14 cellular contexts compared by ENCODE assay signal in genomic region chr17:61689610-61690180, GRCh38.
DNase-seq lines count a peak whose midpoint lies in the region; ATAC-seq, FAIRE-seq and TF ChIP-seq lines count a peak whose summit lies in the region.
"Had no signal": no experiment of that assay in that cellular context is flagged by ENCODE, and none has a peak within 500 bp of the region (broad histone marks: within the 10 kb centered on the region; RNA-seq: fewer than 3 reads in every experiment).

No MANE protein-coding gene starts in this region.

- no peaks in the 10 kb centered on the region for H4K20me1 ChIP-seq in PC-3 (ENCODE audit: low read length)
- H4K20me1 ChIP-seq in osteoblast (ENCODE audit: insufficient read depth, low read length), result no peaks in the 10 kb centered on the region

- H3F3A ChIP-seq in PC-3 (ENCODE audit: low read length, unreplicated experiment), result no peaks in the 10 kb centered on the region

- H3K4me1 ChIP-seq in PC-3 (ENCODE audit: insufficient read depth, low read length) (no peaks in the 10 kb centered on the region), osteoblast (ENCODE audit: insufficient read depth, low read length) (peaks cover 7% of the 10 kb centered on the region)
- H3K4me1 ChIP-seq: BE2C had no signal

- POLR2A ChIA-PET in PC-3 (lab: Charles Lee; ENCODE audit: unreplicated experiment), result no interaction called here

- H3K27ac ChIP-seq in PC-3 (ENCODE audit: low read length), result no peak overlapping the region
- H3K27ac ChIP-seq in osteoblast (ENCODE audit: low read depth, low read length), result no peak overlapping the region
- H3K27ac ChIP-seq: thoracic aorta had no signal

- no peak overlapping the region for H3K9ac ChIP-seq in PC-3 (ENCODE audit: low read length)

- intact Hi-C loops in PC-3 (cut with micrococcal nuclease), result loop anchor here (10.0 kb wide), 1 partner anchor 275 kb away; no protein-coding TSS in a partner anchor

- no TSS peak for BruUV-seq in PC-3 (replicated peaks; lab: Mats Ljungman, UMichigan)

- FAIRE-seq in H54 (lab: Jason Lieb, UNC), result peak; percentile 88

- peak; percentile 76 for ATAC-seq in PC-3
- ATAC-seq: activated CD8-positive, alpha-beta memory T cell treated with anti-CD3 and anti-CD28 coated beads, Interleukin-2, amount 10 ng/mL, durations not matched to agents 7 days and 5 days had no signal

- no peak overlapping the region for H3K4me2 ChIP-seq in PC-3 (ENCODE audit: low read length)
- H3K4me2 ChIP-seq in osteoblast (ENCODE audit: insufficient read depth, low read length), result no peak overlapping the region

- H3K79me2 ChIP-seq in PC-3 (ENCODE audit: low read length), result no peaks in the 10 kb centered on the region
- no peaks in the 10 kb centered on the region for H3K79me2 ChIP-seq in osteoblast (ENCODE audit: insufficient read depth, low read length)

- peak; percentile 3 for DNase-seq in H54 (ENCODE audit: insufficient read length, low spot score)
- peak; percentile 43 for DNase-seq in PC-3
- peak; percentile 11 for DNase-seq in choroid plexus epithelial cell (ENCODE audit: low read depth)
- no peak for DNase-seq in osteoblast (ENCODE audit: insufficient read length, low spot score, missing footprints)
- DNase-seq in activated CD4-positive, CD25-positive, alpha-beta regulatory T cell treated with anti-CD3 and anti-CD28 coated beads, Interleukin-2, amount 50 U/mL, for 72 hours, result no peak
- DNase-seq in globus pallidus (ENCODE audit: low spot score), result no peak
- DNase-seq in NOMO-1 (lab: John Stamatoyannopoulos, UW; ENCODE audit: unreplicated experiment in 2 of 2), result no peak
- DNase-seq: activated CD8-positive, alpha-beta memory T cell treated with anti-CD3 and anti-CD28 coated beads, Interleukin-2, amount 10 ng/mL, durations not matched to agents 7 days and 5 days; BE2C; endodermal cell; mesendoderm; SIG-M5; T-helper 2 cell had no signal

- CTCF ChIA-PET in PC-3 (lab: Charles Lee), result no interaction called here

- H2AFZ ChIP-seq in PC-3 (ENCODE audit: low read length), result no peak overlapping the region
- peak overlapping the region; percentile 23 for H2AFZ ChIP-seq in osteoblast (ENCODE audit: low read length)

- H3K9me2 ChIP-seq in PC-3 (replicated peaks; ENCODE audit: low read length), result no peaks in the 10 kb centered on the region

- H3K27me3 ChIP-seq in PC-3 (ENCODE audit: low read length) (no peaks in the 10 kb centered on the region), osteoblast (ENCODE audit: insufficient read depth, low read length) (no peaks in the 10 kb centered on the region)
- H3K27me3 ChIP-seq: BE2C had no signal

- H3K9me3 ChIP-seq in PC-3 (ENCODE audit: low read length) (no peaks in the 10 kb centered on the region), osteoblast (ENCODE audit: low read depth, low read length) (no peaks in the 10 kb centered on the region)
- H3K9me3 ChIP-seq: BE2C, thoracic aorta had no signal

- no peak for TF ChIP-seq POLR2A in H54 (IDR thresholded peaks at IDR 0.05; ENCODE audit: low read depth, low read length)

- H3K36me3 ChIP-seq in PC-3 (ENCODE audit: low read depth, low read length) (peaks cover 4% of the 10 kb centered on the region; the same call in 1 of the 2 replicates), osteoblast (ENCODE audit: insufficient read depth, low read length) (peaks cover 7% of the 10 kb centered on the region)
- H3K36me3 ChIP-seq: BE2C, thoracic aorta had no signal

- TF ChIP-seq CTCF in PC-3 (conservative IDR thresholded peaks at IDR 0.05; ENCODE audit: low read depth, low read length) (no peak), choroid plexus epithelial cell (conservative IDR thresholded peaks at IDR 0.05; ENCODE audit: low read depth, low read length) (no peak), osteoblast (IDR thresholded peaks at IDR 0.05; ENCODE audit: extremely low read depth, low read depth, low read length) (no peak)

- H3K4me3 ChIP-seq in PC-3 (ENCODE audit: low read length) (no peak overlapping the region), choroid plexus epithelial cell (ENCODE audit: low read depth, low read length) (no peak overlapping the region), osteoblast (ENCODE audit: insufficient read depth, low read length) (no peak overlapping the region)
- H3K4me3 ChIP-seq: thoracic aorta had no signal

Comparison
In these comparisons a context has a peak if more than half of its experiments do, and no peak if none do; other contexts are left out.
1. DNase-seq: peak in H54 (single experiment), PC-3 (single experiment) and choroid plexus epithelial cell (single experiment); none in osteoblast (single experiment), activated CD4-positive, CD25-positive, alpha-beta regulatory T cell treated with anti-CD3 and anti-CD28 coated beads, Interleukin-2, amount 50 U/mL, for 72 hours (single experiment), globus pallidus (single experiment) and NOMO-1 (0 of 2).